Comparison of ENCODE assay signal across 1 cellular context in genomic region chrX:8044861-8045434, GRCh38.
TF ChIP-seq lines count a peak whose summit lies in the region.

No MANE protein-coding gene starts in this region.

TF ChIP-seq in HepG2, 621 proteins besides CTCF, POLR2A, EP300 and RAD21:
- TF ChIP-seq ZNF569 (CRISPR knock-in tag; IDR thresholded peaks at IDR 0.05; ENCODE audit: borderline replicate concordance) (no peak), HOXA5 (CRISPR knock-in tag; IDR thresholded peaks at IDR 0.05) (no peak), CSRNP1 (CRISPR knock-in tag; IDR thresholded peaks at IDR 0.05) (no peak), SMAD1 (CRISPR knock-in tag; IDR thresholded peaks at IDR 0.05; ENCODE audit: borderline replicate concordance, low read depth) (no peak), U2AF1 (optimal IDR thresholded peaks at IDR 0.05; ENCODE audit: low read depth, low read length) (no peak), ZNF337 (CRISPR knock-in tag; IDR thresholded peaks at IDR 0.05; ENCODE audit: borderline replicate concordance, low read depth) (no peak), SIX4 (CRISPR knock-in tag; IDR thresholded peaks at IDR 0.05) (no peak), NFATC3 (CRISPR knock-in tag; IDR thresholded peaks at IDR 0.05) (no peak), ZNF367 (CRISPR knock-in tag; IDR thresholded peaks at IDR 0.05; ENCODE audit: borderline replicate concordance) (no peak), PITX1 (CRISPR knock-in tag; IDR thresholded peaks at IDR 0.05) (no peak), ZBED4 (CRISPR knock-in tag; IDR thresholded peaks at IDR 0.05; ENCODE audit: borderline replicate concordance) (no peak), ONECUT2 (CRISPR knock-in tag; IDR thresholded peaks at IDR 0.05) (no peak)
TF ChIP-seq in HepG2: peak in this region for 0.
